1 cellular context compared by ENCODE assay signal in the genomic region with DNA sequence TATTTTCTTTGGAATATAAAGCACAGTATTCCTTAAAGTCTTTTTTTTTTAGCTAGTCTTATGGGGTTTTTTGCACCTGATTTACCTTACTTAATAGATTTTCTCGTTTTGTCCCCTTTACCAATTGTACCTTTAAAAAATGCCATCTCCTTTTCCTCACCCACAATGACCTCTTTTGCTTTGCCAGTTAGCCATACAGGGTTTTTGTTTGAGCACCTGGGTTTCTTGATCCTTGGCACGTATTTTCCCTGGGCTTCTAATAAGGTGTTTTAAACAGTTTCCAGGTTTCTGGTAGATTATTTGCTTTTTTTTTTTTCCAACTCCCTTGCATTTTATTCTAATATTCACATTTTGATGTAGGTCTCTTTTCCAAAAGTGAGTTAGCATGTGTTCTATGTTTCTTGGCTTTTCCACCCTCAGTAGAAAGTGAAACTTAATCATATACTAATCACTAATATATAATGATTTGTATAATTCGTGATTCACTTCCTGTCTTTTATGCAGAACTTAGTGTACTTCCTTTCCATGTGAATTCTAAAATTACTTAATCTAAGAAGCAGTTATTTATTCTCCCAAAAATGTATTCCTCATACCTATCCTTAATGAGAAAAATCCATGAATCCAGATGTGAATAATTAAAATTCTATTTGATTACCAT.
TF ChIP-seq lines count a peak whose summit lies in the region.

No MANE protein-coding gene starts in this region.

TF ChIP-seq in IMR-90, 13 proteins besides CTCF, POLR2A, EP300 and RAD21 (continued from another document):
- TF ChIP-seq, protein P1, sequence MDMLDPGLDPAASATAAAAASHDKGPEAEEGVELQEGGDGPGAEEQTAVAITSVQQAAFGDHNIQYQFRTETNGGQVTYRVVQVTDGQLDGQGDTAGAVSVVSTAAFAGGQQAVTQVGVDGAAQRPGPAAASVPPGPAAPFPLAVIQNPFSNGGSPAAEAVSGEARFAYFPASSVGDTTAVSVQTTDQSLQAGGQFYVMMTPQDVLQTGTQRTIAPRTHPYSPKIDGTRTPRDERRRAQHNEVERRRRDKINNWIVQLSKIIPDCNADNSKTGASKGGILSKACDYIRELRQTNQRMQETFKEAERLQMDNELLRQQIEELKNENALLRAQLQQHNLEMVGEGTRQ (IDR thresholded peaks at IDR 0.05; ENCODE audit: low read depth, low read length): no peak
- no peak for TF ChIP-seq MXI1 (IDR thresholded peaks at IDR 0.05; ENCODE audit: borderline replicate concordance, low read depth, low read length)
- TF ChIP-seq RFX5 (IDR thresholded peaks at IDR 0.05; ENCODE audit: low read depth, low read length): no peak
- no peak for TF ChIP-seq SMC3 (IDR thresholded peaks at IDR 0.05; ENCODE audit: low read depth, low read length)
- TF ChIP-seq FOS (IDR thresholded peaks at IDR 0.05; ENCODE audit: low read depth, low read length): no peak
- TF ChIP-seq MAFK (IDR thresholded peaks at IDR 0.05; ENCODE audit: low read depth, low read length): no peak
- TF ChIP-seq RCOR1 (IDR thresholded peaks at IDR 0.05; ENCODE audit: insufficient replicate concordance, low read length): no peak
